Comparison of ENCODE assay signal across 16 cellular contexts in genomic region chr1:184656221-184656620, GRCh38.
DNase-seq lines count a peak whose midpoint lies in the region; ATAC-seq lines count a peak whose summit lies in the region.
"Had no signal": no experiment of that assay in that cellular context is flagged by ENCODE, and none has a peak within 500 bp of the region (broad histone marks: within the 10 kb centered on the region; RNA-seq: fewer than 3 reads in every experiment).

No MANE protein-coding gene starts in this region.

- peaks cover 4% of the 10 kb centered on the region for H3K9me3 Mint-ChIP-seq in stimulated activated effector memory CD8-positive, alpha-beta T cell treated with anti-CD3 and anti-CD28 coated beads, Interleukin-12 subunit alpha, Interleukin-12 subunit beta, amount 100 ng/mL, for 72 hours

- intact Hi-C loops in sciatic nerve (cut with DNase I), result no loop called here

- H3K4me3 Mint-ChIP-seq in stimulated activated effector memory CD8-positive, alpha-beta T cell treated with anti-CD3 and anti-CD28 coated beads, Interleukin-12 subunit alpha, Interleukin-12 subunit beta, amount 100 ng/mL, for 72 hours, result no peak overlapping the region
- H3K4me3 Mint-ChIP-seq: CD4-positive, CD25-positive, alpha-beta regulatory T cell had no signal

- ATAC-seq in sciatic nerve, result peak; percentile 41
- ATAC-seq in HG02840 (IDR thresholded peaks at IDR 0.05; ENCODE audit: low FRiP score, unreplicated experiment), result no peak
- no peak for ATAC-seq in stimulated activated effector memory CD8-positive, alpha-beta T cell treated with anti-CD3 and anti-CD28 coated beads, Interleukin-12 subunit alpha, Interleukin-12 subunit beta, amount 100 ng/mL, for 72 hours
- no peak for ATAC-seq in HG03045 (IDR thresholded peaks at IDR 0.05; ENCODE audit: unreplicated experiment)
- ATAC-seq: GM12878, HCT116 had no signal

- H3K36me3 Mint-ChIP-seq in stimulated activated effector memory CD8-positive, alpha-beta T cell treated with anti-CD3 and anti-CD28 coated beads, Interleukin-12 subunit alpha, Interleukin-12 subunit beta, amount 100 ng/mL, for 72 hours, result no peaks in the 10 kb centered on the region

- DNase-seq in Ammon's horn (ENCODE audit: low spot score) (peak; percentile 16), caudate nucleus (lab: John Stamatoyannopoulos, UW) (peak in 1 of 61 donors; percentile 7), globus pallidus (ENCODE audit: low spot score) (peak; percentile 29), sciatic nerve (ENCODE audit: low spot score) (no peak)
- DNase-seq in stimulated activated effector memory CD8-positive, alpha-beta T cell treated with anti-CD3 and anti-CD28 coated beads, Interleukin-12 subunit alpha, Interleukin-12 subunit beta, amount 100 ng/mL, for 72 hours (ENCODE audit: low spot score in 2 of 2), result no peak
- DNase-seq: 8988T; AML-193; Calu3; CD4-positive, CD25-positive, alpha-beta regulatory T cell; DMS79; GM23248 had no signal

- H3K27ac Mint-ChIP-seq in stimulated activated effector memory CD8-positive, alpha-beta T cell treated with anti-CD3 and anti-CD28 coated beads, Interleukin-12 subunit alpha, Interleukin-12 subunit beta, amount 100 ng/mL, for 72 hours, result no peak overlapping the region
- H3K27ac Mint-ChIP-seq: CD4-positive, CD25-positive, alpha-beta regulatory T cell had no signal

- H3K4me1 Mint-ChIP-seq in stimulated activated effector memory CD8-positive, alpha-beta T cell treated with anti-CD3 and anti-CD28 coated beads, Interleukin-12 subunit alpha, Interleukin-12 subunit beta, amount 100 ng/mL, for 72 hours, result no peaks in the 10 kb centered on the region
- H3K4me1 Mint-ChIP-seq: CD4-positive, CD25-positive, alpha-beta regulatory T cell had no signal

- peak overlapping the region; percentile 28 for H3K27ac ChIP-seq in caudate nucleus (ENCODE audit: low read depth, low read length)
- H3K27ac ChIP-seq: BLaER1 treated with 17β-estradiol and CSF1 and Interleukin-3, amounts not matched to agents 10 nM and 100 nM; GM23248 had no signal

Comparison
In these comparisons a context has a peak if more than half of its experiments do, and no peak if none do; other contexts are left out.
1. DNase-seq: peak in Ammon's horn (single experiment) and globus pallidus (single experiment); none in sciatic nerve (single experiment) and stimulated activated effector memory CD8-positive, alpha-beta T cell treated with anti-CD3 and anti-CD28 coated beads, Interleukin-12 subunit alpha, Interleukin-12 subunit beta, amount 100 ng/mL, for 72 hours (0 of 2).